15 cellular contexts compared by ENCODE assay signal in the genomic region with DNA sequence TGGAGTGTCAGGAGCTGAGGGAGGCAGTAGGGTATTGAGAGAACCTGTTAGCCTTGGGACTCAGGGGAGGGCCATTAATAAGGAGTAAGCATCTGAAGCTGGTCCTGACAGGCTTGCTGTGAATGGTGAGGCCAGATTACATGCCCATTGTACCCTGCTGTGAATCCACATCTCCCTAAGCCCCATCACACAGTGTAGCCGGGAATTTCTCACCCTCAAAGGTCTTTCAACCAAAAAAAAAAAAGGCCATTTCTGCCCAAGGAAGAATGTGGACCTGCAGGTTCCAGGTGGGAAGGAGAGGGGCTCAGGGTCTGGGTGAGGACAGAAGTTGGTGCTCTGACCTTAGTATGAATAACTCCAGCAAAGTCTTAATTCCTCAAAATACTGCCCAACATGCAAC. TPM values are rescaled to one million over a fixed set of nuclear protein-coding genes. Genes with fewer than 3 reads are reported as not detected.
DNase-seq lines count a peak whose midpoint lies in the region; TF ChIP-seq lines count a peak whose summit lies in the region.
"Had no signal": no experiment of that assay in that cellular context is flagged by ENCODE, and none has a peak within 500 bp of the region (broad histone marks: within the 10 kb centered on the region; RNA-seq: fewer than 3 reads in every experiment).

No MANE protein-coding gene starts in this region.

- peaks cover 46 to 51% of the 10 kb centered on the region in 2 experiments for H3K4me1 ChIP-seq in neutrophil (ENCODE audit: control insufficient read depth in 1 of 2, insufficient read depth in 1 of 2, low read depth in 1 of 2, low read length in 1 of 2)

- peak overlapping the region; percentile 57 for H3K27ac ChIP-seq in neutrophil
- H3K27ac ChIP-seq: GM23248 had no signal

- H3K27ac Mint-ChIP-seq in nephron: peak overlapping the region; percentile 61 to 98 (median 71)
- no peak overlapping the region for H3K27ac Mint-ChIP-seq in activated T-helper 2 cell treated with anti-CD3 and anti-CD28 coated beads, Interferon-gamma antibody, Interleukin-2, Interleukin-4, amounts not matched to agents 10 μg/mL and 5 μg/mL and 100 μg/mL, durations not matched to agents 14 hours and 24 hours and 36 hours
- H3K27ac Mint-ChIP-seq: CD4-positive, alpha-beta memory T cell had no signal

- peak overlapping the region in 1 of 2 experiments; percentile 7 for H3K4me3 ChIP-seq in neutrophil (ENCODE audit: low read depth in 1 of 2, low read length in 1 of 2)
- H3K4me3 ChIP-seq: GM23248 had no signal

- intact Hi-C loops in activated T-helper 2 cell treated with anti-CD3 and anti-CD28 coated beads, Interferon-gamma antibody, Interleukin-2, Interleukin-4, amounts not matched to agents 10 μg/mL and 5 μg/mL and 100 μg/mL, durations not matched to agents 14 hours and 24 hours and 36 hours (cut with micrococcal nuclease): no loop called here

- H3K27me3 Mint-ChIP-seq in nephron (ENCODE audit: low read depth): peaks cover 11% of the 10 kb centered on the region
- peaks cover 29% of the 10 kb centered on the region for H3K27me3 Mint-ChIP-seq in activated T-helper 2 cell treated with anti-CD3 and anti-CD28 coated beads, Interferon-gamma antibody, Interleukin-2, Interleukin-4, amounts not matched to agents 10 μg/mL and 5 μg/mL and 100 μg/mL, durations not matched to agents 14 hours and 24 hours and 36 hours (ENCODE audit: low read depth)

- H3K4me1 Mint-ChIP-seq in nephron: peaks cover 65% of the 10 kb centered on the region
- H3K4me1 Mint-ChIP-seq in activated T-helper 2 cell treated with anti-CD3 and anti-CD28 coated beads, Interferon-gamma antibody, Interleukin-2, Interleukin-4, amounts not matched to agents 10 μg/mL and 5 μg/mL and 100 μg/mL, durations not matched to agents 14 hours and 24 hours and 36 hours (ENCODE audit: low read depth): no peaks in the 10 kb centered on the region
- H3K4me1 Mint-ChIP-seq: CD4-positive, alpha-beta memory T cell had no signal

- H3K36me3 Mint-ChIP-seq in nephron (ENCODE audit: low read depth): no peaks in the 10 kb centered on the region
- H3K36me3 Mint-ChIP-seq in activated T-helper 2 cell treated with anti-CD3 and anti-CD28 coated beads, Interferon-gamma antibody, Interleukin-2, Interleukin-4, amounts not matched to agents 10 μg/mL and 5 μg/mL and 100 μg/mL, durations not matched to agents 14 hours and 24 hours and 36 hours (ENCODE audit: low read depth): no peaks in the 10 kb centered on the region
- H3K36me3 Mint-ChIP-seq: CD4-positive, alpha-beta memory T cell had no signal

- no peaks in the 10 kb centered on the region for H3K9me3 ChIP-seq in neutrophil

- no peak overlapping the region for H3K4me3 Mint-ChIP-seq in nephron
- H3K4me3 Mint-ChIP-seq in activated T-helper 2 cell treated with anti-CD3 and anti-CD28 coated beads, Interferon-gamma antibody, Interleukin-2, Interleukin-4, amounts not matched to agents 10 μg/mL and 5 μg/mL and 100 μg/mL, durations not matched to agents 14 hours and 24 hours and 36 hours (ENCODE audit: low read depth): no peak overlapping the region
- H3K4me3 Mint-ChIP-seq: CD4-positive, alpha-beta memory T cell had no signal

- no peaks in the 10 kb centered on the region for H3K36me3 ChIP-seq in neutrophil

- TF ChIP-seq CTCF in nephron (IDR thresholded peaks at IDR 0.05; ENCODE audit: unreplicated experiment in 3 of 3): no peak
- no peak for TF ChIP-seq CTCF in neutrophil (IDR thresholded peaks at IDR 0.05)

- no peaks in the 10 kb centered on the region for H3K9me3 Mint-ChIP-seq in nephron
- H3K9me3 Mint-ChIP-seq in activated T-helper 2 cell treated with anti-CD3 and anti-CD28 coated beads, Interferon-gamma antibody, Interleukin-2, Interleukin-4, amounts not matched to agents 10 μg/mL and 5 μg/mL and 100 μg/mL, durations not matched to agents 14 hours and 24 hours and 36 hours: no peaks in the 10 kb centered on the region
- H3K9me3 Mint-ChIP-seq: CD4-positive, alpha-beta memory T cell had no signal

- peak; percentile 19 for DNase-seq in iPS-NIHi7 (ENCODE audit: extremely low spot score)
- no peak for DNase-seq in activated T-helper 2 cell treated with anti-CD3 and anti-CD28 coated beads, Interferon-gamma antibody, Interleukin-2, Interleukin-4, amounts not matched to agents 10 μg/mL and 5 μg/mL and 100 μg/mL, durations not matched to agents 14 hours and 24 hours and 36 hours (ENCODE audit: low spot score)
- no peak for DNase-seq in NCI-H1105 (lab: John Stamatoyannopoulos, UW)
- no peak for DNase-seq in activated T-cell treated with anti-CD3 and anti-CD28 coated beads for 4 hours
- DNase-seq: C1 segment of cervical spinal cord; Calu3; CD4-positive, alpha-beta memory T cell; COR-L47; DMS53; DMS79 treated with DMSO at 0.1 percent for 48 hours; GM23248; H7; HCEC 1CT had no signal

- H3K27me3 ChIP-seq in neutrophil: no peaks in the 10 kb centered on the region

RNA-seq across cellular contexts. Expression of gene MAGEF1, which starts 37.2 kb away (rescaled TPM):
- total RNA-seq in activated T-helper 2 cell treated with anti-CD3 and anti-CD28 coated beads, Interferon-gamma antibody, Interleukin-2, Interleukin-4, amounts not matched to agents 10 μg/mL and 5 μg/mL and 100 μg/mL, durations not matched to agents 14 hours and 24 hours and 36 hours: 15.9 and 16.0 TPM in 2 replicates
